8 cellular contexts compared by ENCODE assay signal in the genomic region with DNA sequence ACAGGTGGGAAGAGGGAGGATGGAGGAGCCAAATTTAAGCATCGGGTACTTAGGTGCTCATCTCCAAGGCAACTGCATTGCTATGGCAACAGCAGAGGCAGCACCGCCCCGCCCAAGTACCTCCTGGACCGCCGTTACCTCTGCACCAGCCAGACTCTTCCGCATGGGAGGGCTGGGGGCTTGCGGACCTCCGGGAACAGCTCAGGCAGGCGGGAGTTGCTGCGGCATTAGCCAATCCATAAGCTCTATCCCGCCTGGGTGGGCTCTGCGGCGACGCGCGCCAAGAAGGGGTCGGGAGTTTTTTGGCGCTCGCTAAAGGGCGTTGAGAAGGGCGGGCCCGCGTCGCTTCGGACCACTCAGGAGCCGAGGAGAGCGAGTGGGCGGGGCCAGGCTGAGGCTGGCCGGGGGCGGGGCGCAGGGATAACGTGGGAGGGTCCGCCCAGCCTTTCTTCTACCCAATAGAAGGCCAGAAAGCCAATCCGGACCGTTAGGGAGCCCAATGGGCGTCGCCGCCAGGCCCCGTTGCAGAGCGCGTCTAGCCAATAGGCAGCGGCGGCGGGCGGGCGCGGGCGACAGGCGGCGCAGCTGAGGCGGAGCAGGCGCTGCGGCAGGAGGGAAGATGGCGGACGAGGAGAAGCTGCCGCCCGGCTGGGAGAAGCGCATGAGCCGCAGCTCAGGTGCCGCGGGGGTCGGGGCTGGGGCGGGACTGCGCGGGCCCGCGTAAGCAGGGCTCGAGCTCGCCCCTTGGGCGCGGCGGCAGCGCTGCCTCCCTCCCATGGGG.
DNase-seq lines count a peak whose midpoint lies in the region; ATAC-seq and FAIRE-seq lines count a peak whose summit lies in the region.

A gene (plus strand): TSS at position 593 of the 781 bp plus-strand sequence. CDS start 27 bp downstream, at position 620.

- DNase-seq in GM19239 (ENCODE audit: insufficient read length, low spot score) (peak; percentile 98), NCI-H524 treated with DMSO at 0.1 percent for 48 hours (lab: John Stamatoyannopoulos, UW) (peak; percentile 98), kidney tubule cell (ENCODE audit: low spot score) (peak; percentile 99)
- peak; percentile 99 for DNase-seq in activated CD4-positive, alpha-beta T cell treated with anti-CD3 and anti-CD28 coated beads for 4 hours
- DNase-seq in stimulated activated CD4-positive, alpha-beta T cell treated with anti-CD3 and anti-CD28 coated beads, Interleukin-1b, Interleukin-23, amount 100 ng/mL, for 24 hours (ENCODE audit: low read depth in 4 of 4, low spot score in 1 of 4) = peak; percentile 95 to 99 (median 98)

- peak within 1 kb of the TSS; percentile 85 for H3K27ac ChIP-seq in BLaER1
- H3K27ac ChIP-seq in cingulate gyrus (ENCODE audit: low read depth, low read length) = peak within 1 kb of the TSS; percentile 57

- H3K9me3 ChIP-seq in BLaER1 = no peaks in the 10 kb centered on the region

- peak within 1 kb of the TSS; percentile 93 for H3K4me2 ChIP-seq in BLaER1

- H3K9ac ChIP-seq in BLaER1 = peak within 1 kb of the TSS; percentile 91

- peaks cover 20% of the 10 kb centered on the region for H3K4me1 ChIP-seq in BLaER1

- H4K20me1 ChIP-seq in BLaER1 = peaks cover 50% of the 10 kb centered on the region

- peak within 1 kb of the TSS; percentile 96 for H3K4me3 ChIP-seq in BLaER1

- FAIRE-seq in GM19239 (lab: Jason Lieb, UNC) = peak; percentile 89

- no peaks in the 10 kb centered on the region for H3K27me3 ChIP-seq in BLaER1

- H3K36me3 ChIP-seq in BLaER1 = peaks cover 53% of the 10 kb centered on the region

- peak; percentile 85 for ATAC-seq in HG03457 (IDR thresholded peaks at IDR 0.05; ENCODE audit: unreplicated experiment)

Comparison
In these comparisons a context has a peak if more than half of its experiments do, and no peak if none do; other contexts are left out.
1. Peak in every context shown above with its lines: DNase-seq, ATAC-seq, H3K4me3 ChIP-seq and H3K27ac ChIP-seq.